Comparison of ENCODE assay signal across 1 cellular context in genomic region chr6:33585403-33586107, GRCh38.
TF ChIP-seq lines count a peak whose summit lies in the region.

No MANE protein-coding gene starts in this region.

TF ChIP-seq in HepG2, 621 proteins besides CTCF, POLR2A, EP300 and RAD21 (continued from another document and continues in another):
- TF ChIP-seq ZNF335 (CRISPR knock-in tag; IDR thresholded peaks at IDR 0.05) (no peak), ARID4A (CRISPR knock-in tag; IDR thresholded peaks at IDR 0.05; ENCODE audit: borderline replicate concordance) (no peak; the same call in 1 of the 2 replicates), SP5 (CRISPR knock-in tag; IDR thresholded peaks at IDR 0.05; ENCODE audit: borderline replicate concordance, low read depth) (peak; percentile 41; the same call in 1 of the 2 replicates), SMC3 (IDR thresholded peaks at IDR 0.05; ENCODE audit: low read length) (peak; percentile 74), TMF1 (CRISPR knock-in tag; IDR thresholded peaks at IDR 0.05; ENCODE audit: low read depth) (no peak), TFE3 (CRISPR knock-in tag; IDR thresholded peaks at IDR 0.05) (0 out of 2 replicates have a peak, but pooled peaks have one; percentile 47), ZNF343 (CRISPR knock-in tag; IDR thresholded peaks at IDR 0.05) (no peak), ZNF580 (CRISPR knock-in tag; IDR thresholded peaks at IDR 0.05; ENCODE audit: borderline replicate concordance, low read depth) (peak; percentile 89; the same call in 1 of the 2 replicates), TFDP2 (CRISPR knock-in tag; IDR thresholded peaks at IDR 0.05) (0 out of 2 replicates have a peak, but pooled peaks have one; percentile 46), ZNF251 (CRISPR knock-in tag; IDR thresholded peaks at IDR 0.05) (no peak), SAP130 (CRISPR knock-in tag; IDR thresholded peaks at IDR 0.05; ENCODE audit: low read depth) (peak; percentile 74), SALL1 (CRISPR knock-in tag; IDR thresholded peaks at IDR 0.05) (peak; percentile 90), PATZ1 (CRISPR knock-in tag; IDR thresholded peaks at IDR 0.05) (peak; percentile 67), JARID2 (CRISPR knock-in tag; IDR thresholded peaks at IDR 0.05; ENCODE audit: insufficient replicate concordance) (peak; percentile 95), BATF2 (CRISPR knock-in tag; IDR thresholded peaks at IDR 0.05) (no peak), ARNT2 (CRISPR knock-in tag; IDR thresholded peaks at IDR 0.05; ENCODE audit: low read depth) (no peak), KDM3A (CRISPR knock-in tag; IDR thresholded peaks at IDR 0.05; ENCODE audit: low read depth) (peak; percentile 74; the same call in 1 of the 2 replicates), NPAS2 (CRISPR knock-in tag; IDR thresholded peaks at IDR 0.05; ENCODE audit: borderline replicate concordance) (0 out of 2 replicates have a peak, but pooled peaks have one; percentile 66), MYC (CRISPR knock-in tag; IDR thresholded peaks at IDR 0.05; ENCODE audit: borderline replicate concordance) (peak; percentile 74; the same call in 1 of the 2 replicates), PAWR (CRISPR knock-in tag; IDR thresholded peaks at IDR 0.05; ENCODE audit: borderline replicate concordance) (no peak), KAT8 (CRISPR knock-in tag; IDR thresholded peaks at IDR 0.05) (peak; percentile 55), ZNF318 (CRISPR knock-in tag; IDR thresholded peaks at IDR 0.05) (no peak), ZFY (CRISPR knock-in tag; IDR thresholded peaks at IDR 0.05) (no peak), MTF1 (CRISPR knock-in tag; IDR thresholded peaks at IDR 0.05) (no peak), MAZ (IDR thresholded peaks at IDR 0.05; ENCODE audit: borderline replicate concordance, low read depth, low read length) (peak; percentile 34; the same call in 1 of the 2 replicates), MAZ (CRISPR knock-in tag; IDR thresholded peaks at IDR 0.05; ENCODE audit: low read depth) (no peak), ISL2 (CRISPR knock-in tag; IDR thresholded peaks at IDR 0.05) (no peak), DBP (CRISPR knock-in tag; IDR thresholded peaks at IDR 0.05; ENCODE audit: not compliant biosample characterization) (no peak), NR1H2 (CRISPR knock-in tag; IDR thresholded peaks at IDR 0.05; ENCODE audit: borderline replicate concordance, low read depth) (0 out of 2 replicates have a peak, but pooled peaks have one; percentile 80), CBX1 (IDR thresholded peaks at IDR 0.05; ENCODE audit: low read depth) (peak; percentile 49), KLF9 (CRISPR knock-in tag; IDR thresholded peaks at IDR 0.05; ENCODE audit: low read depth) (0 out of 2 replicates have a peak, but pooled peaks have one; percentile 48), KDM2A (CRISPR knock-in tag; IDR thresholded peaks at IDR 0.05; ENCODE audit: borderline replicate concordance, low read depth) (peak; percentile 88), SATB2 (CRISPR knock-in tag; IDR thresholded peaks at IDR 0.05) (no peak), PBX2 (CRISPR knock-in tag; IDR thresholded peaks at IDR 0.05) (0 out of 2 replicates have a peak, but pooled peaks have one; percentile 16), ZNF331 (CRISPR knock-in tag; IDR thresholded peaks at IDR 0.05) (peak; percentile 36; the same call in 1 of the 2 replicates), MAFF (IDR thresholded peaks at IDR 0.05; ENCODE audit: low read depth, low read length) (no peak), RXRB (CRISPR knock-in tag; IDR thresholded peaks at IDR 0.05; ENCODE audit: borderline replicate concordance) (peak; percentile 68; the same call in 1 of the 2 replicates), NFYB (CRISPR knock-in tag; IDR thresholded peaks at IDR 0.05) (0 out of 2 replicates have a peak, but pooled peaks have one; percentile 16), ZNF614 (CRISPR knock-in tag; IDR thresholded peaks at IDR 0.05; ENCODE audit: borderline replicate concordance) (peak; percentile 89; the same call in 1 of the 2 replicates)
